In the genomic region with DNA sequence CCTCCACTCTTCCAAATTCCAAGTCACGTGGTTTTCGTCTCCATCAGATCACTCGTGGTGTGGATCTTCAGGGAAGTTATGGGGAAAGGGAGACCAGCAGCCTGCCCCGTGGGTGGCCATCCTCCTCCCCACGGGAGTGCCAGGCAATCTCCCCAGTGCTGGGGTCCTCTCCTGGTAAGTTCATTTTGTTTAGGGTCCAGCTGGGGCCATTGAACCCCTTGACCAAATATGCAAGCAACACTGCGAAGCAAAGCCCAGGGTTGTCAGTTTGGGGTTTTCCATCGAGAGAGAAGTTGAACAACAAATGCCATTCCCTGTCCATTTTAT, we compare ENCODE assay signal across 8 cellular contexts. TPM values are rescaled to one million over a fixed set of nuclear protein-coding genes. Genes with fewer than 3 reads are reported as not detected.
A peak's percentile ranks its signal among the peaks of the same experiment; 100 is the strongest.
DNase-seq lines count a peak whose midpoint lies in the region; ATAC-seq and TF ChIP-seq lines count a peak whose summit lies in the region.

No MANE protein-coding gene starts in this region.

- H3K27ac ChIP-seq in right lobe of liver (peak overlapping the region; percentile 87 to 92 (median 91)), tibial artery (peak overlapping the region; percentile 89 to 92)

- peaks cover 6% of the 10 kb centered on the region for H3K36me3 Mint-ChIP-seq in activated naive CD4-positive, alpha-beta T cell treated with anti-CD3 and anti-CD28 coated beads for 36 hours (ENCODE audit: low read depth)

- no peak for DNase-seq in activated naive CD4-positive, alpha-beta T cell treated with anti-CD3 and anti-CD28 coated beads for 36 hours
- DNase-seq in activated naive CD4-positive, alpha-beta T cell treated with anti-CD3 and anti-CD28 coated beads, Interleukin-2, amount 50 U/mL, for 16 hours = no peak
- DNase-seq in astrocyte of the spinal cord (ENCODE audit: low read depth, low spot score) = no peak
- DNase-seq in right lobe of liver = no peak
- DNase-seq in tibial artery = no peak
- DNase-seq in HuH-7 (ENCODE audit: low spot score) = no peak
- DNase-seq in GM19238 (ENCODE audit: insufficient read length, low spot score) = no peak

- TF ChIP-seq CTCF in astrocyte of the spinal cord (IDR thresholded peaks at IDR 0.05; ENCODE audit: low read depth, low read length) (no peak), right lobe of liver (IDR thresholded peaks at IDR 0.05) (no peak), tibial artery (IDR thresholded peaks at IDR 0.05) (no peak)

- CTCF ChIA-PET in activated naive CD4-positive, alpha-beta T cell treated with anti-CD3 and anti-CD28 coated beads for 36 hours (lab: Charles Lee) = interaction anchor here (0.6 to 5.7 kb wide), 5 partner anchors 40 to 127 kb away, joined by 3 to 25 read pairs (median 4); no protein-coding TSS in a partner anchor

- H3K27me3 ChIP-seq in right lobe of liver = no peaks in the 10 kb centered on the region
- H3K27me3 ChIP-seq in tibial artery = no peaks in the 10 kb centered on the region

- no peak for TF ChIP-seq POLR2A in right lobe of liver (IDR thresholded peaks at IDR 0.05)

- in situ Hi-C loops in astrocyte of the spinal cord (cut with HindIII; ENCODE audit: low sequenced_read_pairs) = no loop called here

- peak overlapping the region; percentile 82 for H3K4me3 ChIP-seq in astrocyte of the spinal cord (ENCODE audit: low read depth, low read length)
- H3K4me3 ChIP-seq in right lobe of liver = peak overlapping the region; percentile 89 to 98 (median 97)
- peak overlapping the region; percentile 87 to 93 for H3K4me3 ChIP-seq in tibial artery

- H3K4me1 ChIP-seq in right lobe of liver = peaks cover 0 to 31% (median 8%) of the 10 kb centered on the region in 4 donors
- peaks cover 0 to 39% (median 29%) of the 10 kb centered on the region in 4 donors for H3K4me1 ChIP-seq in tibial artery

- peak overlapping the region; percentile 76 for H3K27ac Mint-ChIP-seq in activated naive CD4-positive, alpha-beta T cell treated with anti-CD3 and anti-CD28 coated beads for 36 hours

- ATAC-seq in right lobe of liver (no peak), GM21619 (IDR thresholded peaks at IDR 0.05; ENCODE audit: unreplicated experiment) (no peak)

- H3K9me3 ChIP-seq in right lobe of liver (no peaks in the 10 kb centered on the region), tibial artery (no peaks in the 10 kb centered on the region)

- no peaks in the 10 kb centered on the region for H3K27me3 Mint-ChIP-seq in activated naive CD4-positive, alpha-beta T cell treated with anti-CD3 and anti-CD28 coated beads for 36 hours (ENCODE audit: low read depth)

- H3K36me3 ChIP-seq in right lobe of liver (no peaks in the 10 kb centered on the region), tibial artery (no peaks in the 10 kb centered on the region)

- 38% methylated on average over 4 of the region's 7 CpGs for WGBS in right lobe of liver (ENCODE audit: insufficient coverage, low coverage, low lambda C conversion rate, missing lambda C conversion rate)

- intact Hi-C loops in activated naive CD4-positive, alpha-beta T cell treated with anti-CD3 and anti-CD28 coated beads for 36 hours (cut with micrococcal nuclease) = loop anchor here (2.0 to 5.0 kb wide), 3 partner anchors 15 to 275 kb away; no protein-coding TSS in a partner anchor
- intact Hi-C loops in right lobe of liver (cut with DNase I) = no loop called here
- intact Hi-C loops in tibial artery (cut with DNase I; ENCODE audit: low total_unique reads) = loop anchor here (5.0 to 10.0 kb wide), 2 partner anchors 40 to 147 kb away; partner anchors contain the start of gene ZKSCAN2

- H3K4me1 Mint-ChIP-seq in activated naive CD4-positive, alpha-beta T cell treated with anti-CD3 and anti-CD28 coated beads for 36 hours (ENCODE audit: low read depth) = peaks cover 26% of the 10 kb centered on the region

- H3K9me3 Mint-ChIP-seq in activated naive CD4-positive, alpha-beta T cell treated with anti-CD3 and anti-CD28 coated beads for 36 hours = no peaks in the 10 kb centered on the region

- peak overlapping the region; percentile 86 for H3K4me3 Mint-ChIP-seq in activated naive CD4-positive, alpha-beta T cell treated with anti-CD3 and anti-CD28 coated beads for 36 hours

RNA-seq across cellular contexts. Expression of gene LCMT1, which starts 4.1 kb away (rescaled TPM):
- total RNA-seq in activated naive CD4-positive, alpha-beta T cell treated with anti-CD3 and anti-CD28 coated beads for 36 hours = 10 to 100 TPM; 34.7 to 35.3 TPM
- 10 to 100 TPM in 3 of 6 experiments, 1 to 10 TPM in 3; 6.2 to 12.0 (median 8.9) TPM for total RNA-seq in right lobe of liver

Comparison
In these comparisons a context has a peak if more than half of its experiments do, and no peak if none do; other contexts are left out.
1. intact Hi-C loops: an anchor here in activated naive CD4-positive, alpha-beta T cell treated with anti-CD3 and anti-CD28 coated beads for 36 hours (2.0 to 5.0 kb wide) and tibial artery (5.0 to 10.0 kb wide); none called in right lobe of liver.